Comparison of ENCODE assay signal across 10 cellular contexts in the genomic region with DNA sequence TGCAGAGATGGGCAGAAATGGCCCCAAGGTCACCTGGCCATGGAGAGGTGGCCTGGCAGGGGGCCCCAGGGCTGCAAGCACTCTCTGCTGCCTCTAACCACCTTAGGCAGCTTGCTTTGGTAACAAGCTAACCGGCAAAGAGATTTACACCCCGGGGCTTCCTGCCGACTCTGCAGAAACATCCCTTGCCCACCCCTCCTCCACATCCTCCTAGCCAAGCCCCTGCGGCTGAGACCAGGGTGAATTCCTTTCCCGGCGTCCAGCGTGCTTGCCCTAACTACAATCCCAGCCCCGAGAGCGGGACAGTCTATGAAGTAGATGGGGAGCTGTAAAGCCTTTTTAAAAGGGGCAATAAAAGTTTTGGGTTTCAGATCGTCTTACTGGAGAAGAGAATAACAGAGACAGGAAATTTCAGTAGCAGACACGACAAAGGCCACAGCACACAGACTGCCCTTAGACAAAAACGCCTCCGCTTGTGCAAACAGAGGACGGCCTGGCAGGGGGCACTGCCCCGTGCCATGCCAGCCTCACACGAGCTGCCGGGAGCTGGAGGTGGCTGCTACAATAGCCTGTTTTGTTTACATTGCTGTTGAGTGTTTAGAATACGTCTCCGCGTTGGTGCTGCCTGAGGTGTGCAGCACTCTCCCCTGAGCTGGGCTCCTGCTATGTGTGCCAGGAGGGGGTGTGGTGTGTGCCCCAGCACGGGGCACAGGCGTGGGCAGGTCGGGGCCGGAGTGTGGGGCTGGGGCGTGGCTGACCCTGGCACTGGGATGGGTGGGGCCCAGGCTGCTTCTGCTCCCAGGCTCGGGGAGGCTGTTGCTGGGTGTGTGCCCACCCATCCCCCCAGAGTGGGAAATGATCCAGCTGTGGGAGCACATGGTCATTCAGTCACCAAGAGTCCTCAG. TPM values are rescaled to one million over a fixed set of nuclear protein-coding genes. Genes with fewer than 3 reads are reported as not detected.
A peak's percentile ranks its signal among the peaks of the same experiment; 100 is the strongest.
DNase-seq lines count a peak whose midpoint lies in the region; ATAC-seq and TF ChIP-seq lines count a peak whose summit lies in the region.
"Had no signal": no experiment of that assay in that cellular context is flagged by ENCODE, and none has a peak within 500 bp of the region (broad histone marks: within the 10 kb centered on the region; RNA-seq: fewer than 3 reads in every experiment).

No MANE protein-coding gene starts in this region.

- H3K4me3 Mint-ChIP-seq in activated CD4-positive, alpha-beta T cell treated with anti-CD3 and anti-CD28 coated beads, Interleukin-2, amount 10 ng/mL, durations not matched to agents 24 days and 14 days: peak overlapping the region; percentile 59

- H3K4me1 ChIP-seq in OCI-LY7 (ENCODE audit: insufficient read depth, low read length, poor library complexity, severe bottlenecking): no peaks in the 10 kb centered on the region
- no peaks in the 10 kb centered on the region for H3K4me1 ChIP-seq in rectal smooth muscle tissue (ENCODE audit: control insufficient read depth, insufficient read depth, low read length)
- peaks cover 10% of the 10 kb centered on the region for H3K4me1 ChIP-seq in GM23248 (ENCODE audit: insufficient read depth)

- H3K27me3 ChIP-seq in rectal smooth muscle tissue (ENCODE audit: control insufficient read depth, insufficient read depth, low read length): peaks cover 4% of the 10 kb centered on the region
- H3K27me3 ChIP-seq in GM23248 (replicated peaks; ENCODE audit: insufficient read depth): no peaks in the 10 kb centered on the region

- peak; percentile 41 for ATAC-seq in esophagus mucosa

- no peaks in the 10 kb centered on the region for H3K9me2 ChIP-seq in OCI-LY7 (ENCODE audit: insufficient read depth, low read length)
- H3K9me2 ChIP-seq in GM23248 (ENCODE audit: insufficient read depth): no peaks in the 10 kb centered on the region

- 0 out of 2 replicates have a peak, but pooled peaks cover 8% of the 10 kb centered on the region for H3F3A ChIP-seq in GM23248 (ENCODE audit: insufficient read depth)

- H2AFZ ChIP-seq in OCI-LY7 (ENCODE audit: low read length): peak overlapping the region; percentile 45; the same call in 1 of the 2 replicates
- H2AFZ ChIP-seq in GM23248: no peak overlapping the region

- no peaks in the 10 kb centered on the region for H3K9me3 ChIP-seq in OCI-LY7 (ENCODE audit: low read length)
- no peaks in the 10 kb centered on the region for H3K9me3 ChIP-seq in GM23248 (ENCODE audit: low read depth)

- whole genome bisulfite sequencing in GM23248 (ENCODE audit: low coverage in 1 of 2, low lambda C conversion rate in 2 of 2, missing lambda C conversion rate in 2 of 2), 2 experiments: 29% methylated on average over 25 to 26 of the region's 26 CpGs

- TF ChIP-seq CTCF in OCI-LY7 (conservative IDR thresholded peaks at IDR 0.05; ENCODE audit: low read length): no peak

- no peaks in the 10 kb centered on the region for H4K20me1 ChIP-seq in OCI-LY7 (ENCODE audit: insufficient read depth, low read length)
- H4K20me1 ChIP-seq in GM23248 (ENCODE audit: insufficient read depth): no peaks in the 10 kb centered on the region

- peaks cover 6% of the 10 kb centered on the region for H3K4me1 Mint-ChIP-seq in activated CD4-positive, alpha-beta T cell treated with anti-CD3 and anti-CD28 coated beads, Interleukin-2, amount 10 ng/mL, durations not matched to agents 24 days and 14 days

- DNase-seq in activated CD4-positive, alpha-beta T cell treated with anti-CD3 and anti-CD28 coated beads, Interleukin-2, amount 10 ng/mL, durations not matched to agents 24 days and 14 days: peak; percentile 64
- no peak for DNase-seq in activated CD4-positive, alpha-beta T cell treated with anti-CD3 and anti-CD28 coated beads, Interleukin-2, amount 50 U/mL, for 1 hour
- DNase-seq in OCI-LY7 (ENCODE audit: low spot score) (peak; percentile 32), hepatic stellate cell (ENCODE audit: low spot score) (no peak), GM19240 (ENCODE audit: insufficient read length, low spot score) (no peak), GM23248 (no peak)

- in situ Hi-C loops in GM23248 (cut with MboI): no loop called here

- intact Hi-C loops in activated CD4-positive, alpha-beta T cell treated with anti-CD3 and anti-CD28 coated beads, Interleukin-2, amount 10 ng/mL, durations not matched to agents 24 days and 14 days (cut with micrococcal nuclease): no loop called here
- intact Hi-C loops in OCI-LY7 (cut with micrococcal nuclease; ENCODE audit: unreplicated experiment): no loop called here

- CTCF ChIA-PET in OCI-LY7 (lab: Charles Lee; ENCODE audit: unreplicated experiment): no interaction called here

- 0 out of 2 replicates have a peak overlapping the region, but pooled peaks have one; percentile 9 for H3K4me2 ChIP-seq in OCI-LY7 (ENCODE audit: low read length)
- H3K4me2 ChIP-seq in GM23248 (ENCODE audit: unreplicated experiment): no peak overlapping the region

- H3K36me3 Mint-ChIP-seq in activated CD4-positive, alpha-beta T cell treated with anti-CD3 and anti-CD28 coated beads, Interleukin-2, amount 10 ng/mL, durations not matched to agents 24 days and 14 days (ENCODE audit: low read depth): no peaks in the 10 kb centered on the region

- no peak overlapping the region for H3K27ac Mint-ChIP-seq in activated CD4-positive, alpha-beta T cell treated with anti-CD3 and anti-CD28 coated beads, Interleukin-2, amount 10 ng/mL, durations not matched to agents 24 days and 14 days

- H3K9me3 Mint-ChIP-seq in activated CD4-positive, alpha-beta T cell treated with anti-CD3 and anti-CD28 coated beads, Interleukin-2, amount 10 ng/mL, durations not matched to agents 24 days and 14 days: no peaks in the 10 kb centered on the region

- H3K9ac ChIP-seq in rectal smooth muscle tissue (ENCODE audit: low read length): no peak overlapping the region
- no peak overlapping the region for H3K9ac ChIP-seq in GM23248

- H3K36me3 ChIP-seq in OCI-LY7 (ENCODE audit: insufficient read depth, low read length) (no peaks in the 10 kb centered on the region), rectal smooth muscle tissue (ENCODE audit: control insufficient read depth, insufficient read depth, low read length) (no peaks in the 10 kb centered on the region), GM23248 (ENCODE audit: low read depth) (no peaks in the 10 kb centered on the region)

- BruUV-seq in OCI-LY7 (replicated peaks; lab: Mats Ljungman, UMichigan): no TSS peak

- H3K27ac ChIP-seq in OCI-LY7 (ENCODE audit: low read depth, low read length, poor library complexity, severe bottlenecking) (no peak overlapping the region), rectal smooth muscle tissue (ENCODE audit: low read depth, low read length) (no peak overlapping the region), GM23248 (no peak overlapping the region)

- H3K79me2 ChIP-seq in OCI-LY7 (ENCODE audit: insufficient read depth, low read depth, low read length): no peaks in the 10 kb centered on the region
- no peaks in the 10 kb centered on the region for H3K79me2 ChIP-seq in GM23248 (ENCODE audit: insufficient read depth)

- H3K4me3 ChIP-seq in OCI-LY7 (ENCODE audit: low read depth, low read length, poor library complexity, severe bottlenecking) (no peak overlapping the region), rectal smooth muscle tissue (ENCODE audit: low read length) (peak overlapping the region; percentile 27), GM23248 (no peak overlapping the region)

- POLR2A ChIA-PET in OCI-LY7 (lab: Charles Lee): no interaction called here

- no peaks in the 10 kb centered on the region for H3K27me3 Mint-ChIP-seq in activated CD4-positive, alpha-beta T cell treated with anti-CD3 and anti-CD28 coated beads, Interleukin-2, amount 10 ng/mL, durations not matched to agents 24 days and 14 days

RNA-seq across cellular contexts. Expression of a gene that starts 15.3 kb away (rescaled TPM):
- total RNA-seq in activated CD4-positive, alpha-beta T cell treated with anti-CD3 and anti-CD28 coated beads, Interleukin-2, amount 10 ng/mL, durations not matched to agents 24 days and 14 days: not detected in 2 replicates
- total RNA-seq in OCI-LY7 (2014; rRNA removed; shearing (Covaris generic)): not detected in 2 replicates
- total RNA-seq in OCI-LY7 (2022): not detected in 2 replicates
- not detected for total RNA-seq in esophagus mucosa
- not detected in 2 replicates for total RNA-seq in GM23248 (2014; rRNA removed; shearing (Covaris generic))
- polyA plus RNA-seq in GM23248 (2016; fragmentation: Nextera tagmentation; extraction: Ambion mirVana): not detected in 2 replicates
- total RNA-seq: glomerular endothelial cell had no signal
- polyA plus RNA-seq: BJ had no signal

RNA-seq across cellular contexts. Expression of a gene that starts 25.1 kb away (rescaled TPM):
- not detected in 2 replicates for total RNA-seq in activated CD4-positive, alpha-beta T cell treated with anti-CD3 and anti-CD28 coated beads, Interleukin-2, amount 10 ng/mL, durations not matched to agents 24 days and 14 days
- total RNA-seq in OCI-LY7 (2014; rRNA removed; shearing (Covaris generic)): 0.88 and 1.0 TPM in 2 replicates
- total RNA-seq in OCI-LY7 (2022) (not detected in 2 replicates), esophagus mucosa (0.88 TPM)
- 0.11 TPM in 1 of 2 replicates, not detected in the other for total RNA-seq in GM23248 (2014; rRNA removed; shearing (Covaris generic))
- polyA plus RNA-seq in GM23248 (2016; fragmentation: Nextera tagmentation; extraction: Ambion mirVana): not detected in 2 replicates
- total RNA-seq: glomerular endothelial cell had no signal
- polyA plus RNA-seq: BJ had no signal

RNA-seq across cellular contexts. Expression of a gene that starts 30.5 kb away (rescaled TPM):
- total RNA-seq in activated CD4-positive, alpha-beta T cell treated with anti-CD3 and anti-CD28 coated beads, Interleukin-2, amount 10 ng/mL, durations not matched to agents 24 days and 14 days: 3.2 and 4.0 TPM in 2 replicates
- 45.2 and 52.9 TPM in 2 replicates for total RNA-seq in OCI-LY7 (2014; rRNA removed; shearing (Covaris generic))
- total RNA-seq in OCI-LY7 (2022) (42.1 and 51.0 TPM in 2 replicates), esophagus mucosa (0.80 TPM)
- total RNA-seq in GM23248 (2014; rRNA removed; shearing (Covaris generic)): 10.1 and 12.0 TPM in 2 replicates
- polyA plus RNA-seq in GM23248 (2016; fragmentation: Nextera tagmentation; extraction: Ambion mirVana): 6.8 and 8.6 TPM in 2 replicates

RNA-seq across cellular contexts. Expression of a gene that starts 49.7 kb away (rescaled TPM):
- 0.40 and 0.70 TPM in 2 replicates for total RNA-seq in activated CD4-positive, alpha-beta T cell treated with anti-CD3 and anti-CD28 coated beads, Interleukin-2, amount 10 ng/mL, durations not matched to agents 24 days and 14 days
- 14.9 and 17.2 TPM in 2 replicates for total RNA-seq in OCI-LY7 (2014; rRNA removed; shearing (Covaris generic))
- total RNA-seq in OCI-LY7 (2022) (16.7 and 19.2 TPM in 2 replicates), esophagus mucosa (7.4 TPM)
- 7.0 and 8.5 TPM in 2 replicates for total RNA-seq in GM23248 (2014; rRNA removed; shearing (Covaris generic))
- polyA plus RNA-seq in GM23248 (2016; fragmentation: Nextera tagmentation; extraction: Ambion mirVana): 4.7 and 5.1 TPM in 2 replicates

Comparison
In these comparisons a context has a peak if more than half of its experiments do, and no peak if none do; other contexts are left out.
1. DNase-seq: peak in activated CD4-positive, alpha-beta T cell treated with anti-CD3 and anti-CD28 coated beads, Interleukin-2, amount 10 ng/mL, durations not matched to agents 24 days and 14 days (single experiment) and OCI-LY7 (single experiment); none in activated CD4-positive, alpha-beta T cell treated with anti-CD3 and anti-CD28 coated beads, Interleukin-2, amount 50 U/mL, for 1 hour (single experiment), hepatic stellate cell (single experiment), GM19240 (single experiment) and GM23248 (single experiment).